12 cellular contexts compared by ENCODE assay signal in the genomic region with DNA sequence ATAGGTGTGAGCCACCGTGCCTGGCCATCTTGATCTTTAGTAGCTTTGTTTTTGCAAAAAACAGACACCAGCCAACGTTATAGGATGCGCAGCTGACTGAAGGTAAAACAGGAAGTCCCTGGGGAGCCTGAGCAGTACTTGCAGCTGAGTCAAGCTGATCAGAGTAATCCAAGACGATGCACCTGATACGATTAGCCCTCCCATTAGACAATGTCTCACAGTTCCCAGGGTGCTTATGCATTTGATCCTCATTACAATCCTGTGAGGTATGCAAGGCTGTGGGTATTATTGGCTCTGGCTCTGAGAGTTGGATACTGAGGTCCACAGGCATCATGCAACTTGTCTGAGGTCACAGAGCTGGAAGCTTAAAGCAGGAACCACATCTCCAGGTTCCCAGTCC. TPM values are rescaled to one million over a fixed set of nuclear protein-coding genes. Genes with fewer than 3 reads are reported as not detected.
DNase-seq lines count a peak whose midpoint lies in the region; ATAC-seq and TF ChIP-seq lines count a peak whose summit lies in the region.
"Had no signal": no experiment of that assay in that cellular context is flagged by ENCODE, and none has a peak within 500 bp of the region (broad histone marks: within the 10 kb centered on the region; RNA-seq: fewer than 3 reads in every experiment).

No MANE protein-coding gene starts in this region.

- H3K9me3 Mint-ChIP-seq in activated CD4-positive, alpha-beta T cell treated with anti-CD3 and anti-CD28 coated beads, Interleukin-2, amount 10 ng/mL, durations not matched to agents 7 days and 5 days = no peaks in the 10 kb centered on the region
- no peaks in the 10 kb centered on the region for H3K9me3 Mint-ChIP-seq in naive thymus-derived CD4-positive, alpha-beta T cell
- H3K9me3 Mint-ChIP-seq: central memory CD8-positive, alpha-beta T cell had no signal

- peak; percentile 38 for ATAC-seq in naive thymus-derived CD4-positive, alpha-beta T cell
- ATAC-seq in mucosa of descending colon = no peak

- peaks cover 0 to 6% of the 10 kb centered on the region in 2 donors for H3K4me1 ChIP-seq in naive thymus-derived CD4-positive, alpha-beta T cell (ENCODE audit: control insufficient read depth in 2 of 2, insufficient read depth in 2 of 2, low read length in 2 of 2)
- no peaks in the 10 kb centered on the region for H3K4me1 ChIP-seq in mucosa of descending colon (ENCODE audit: low read depth)

- no peaks in the 10 kb centered on the region for H3K27me3 Mint-ChIP-seq in activated CD4-positive, alpha-beta T cell treated with anti-CD3 and anti-CD28 coated beads, Interleukin-2, amount 10 ng/mL, durations not matched to agents 7 days and 5 days
- H3K27me3 Mint-ChIP-seq in naive thymus-derived CD4-positive, alpha-beta T cell = peaks cover 0 to 3% (median 0%) of the 10 kb centered on the region in 5 donors

- no peaks in the 10 kb centered on the region for H3K36me3 Mint-ChIP-seq in activated CD4-positive, alpha-beta T cell treated with anti-CD3 and anti-CD28 coated beads, Interleukin-2, amount 10 ng/mL, durations not matched to agents 7 days and 5 days (ENCODE audit: low read depth)
- H3K36me3 Mint-ChIP-seq in naive thymus-derived CD4-positive, alpha-beta T cell = peaks cover 0 to 9% (median 0%) of the 10 kb centered on the region in 5 donors

- H3K36me3 ChIP-seq in naive thymus-derived CD4-positive, alpha-beta T cell (ENCODE audit: control insufficient read depth in 2 of 3, insufficient read depth in 3 of 3, low read length in 3 of 3) = peaks cover 0 to 1% (median 0%) of the 10 kb centered on the region in 3 experiments
- H3K36me3 ChIP-seq in mucosa of descending colon (ENCODE audit: low read depth) = no peaks in the 10 kb centered on the region
- H3K36me3 ChIP-seq: transverse colon had no signal

- CTCF ChIA-PET in activated CD4-positive, alpha-beta T cell treated with anti-CD3 and anti-CD28 coated beads, Interleukin-2, amount 10 ng/mL, durations not matched to agents 7 days and 5 days (lab: Charles Lee) = interaction anchor here (0.6 to 2.4 kb wide), 5 partner anchors 16 to 574 kb away, joined by 3 to 7 read pairs (median 4); no protein-coding TSS in a partner anchor
- CTCF ChIA-PET in naive thymus-derived CD4-positive, alpha-beta T cell (lab: Charles Lee) = interaction anchor here (0.7 to 2.5 kb wide), 5 partner anchors 14 to 77 kb away, joined by 3 to 12 read pairs (median 6); no protein-coding TSS in a partner anchor

- H3K27me3 ChIP-seq in naive thymus-derived CD4-positive, alpha-beta T cell (ENCODE audit: control insufficient read depth in 2 of 2, insufficient read depth in 2 of 2, low read length in 2 of 2) = no peaks in the 10 kb centered on the region
- H3K27me3 ChIP-seq: transverse colon had no signal

- H3K4me3 Mint-ChIP-seq in activated CD4-positive, alpha-beta T cell treated with anti-CD3 and anti-CD28 coated beads, Interleukin-2, amount 10 ng/mL, durations not matched to agents 7 days and 5 days = no peak overlapping the region
- no peak overlapping the region for H3K4me3 Mint-ChIP-seq in naive thymus-derived CD4-positive, alpha-beta T cell
- H3K4me3 Mint-ChIP-seq: central memory CD8-positive, alpha-beta T cell had no signal

- intact Hi-C loops in naive thymus-derived CD4-positive, alpha-beta T cell (cut with micrococcal nuclease) = loop anchor here in 1 of 2 donors (2.0 kb wide), 1 partner anchor 24 kb away; no protein-coding TSS in a partner anchor
- intact Hi-C loops in mucosa of descending colon (cut with DNase I, micrococcal nuclease) = no loop called here

- no peak for TF ChIP-seq CTCF in mucosa of descending colon (IDR thresholded peaks at IDR 0.05)
- TF ChIP-seq CTCF in coronary artery (IDR thresholded peaks at IDR 0.05) = no peak

- H3K4me1 Mint-ChIP-seq in activated CD4-positive, alpha-beta T cell treated with anti-CD3 and anti-CD28 coated beads, Interleukin-2, amount 10 ng/mL, durations not matched to agents 7 days and 5 days = peaks cover 7% of the 10 kb centered on the region
- peaks cover 0 to 7% (median 5%) of the 10 kb centered on the region in 7 donors for H3K4me1 Mint-ChIP-seq in naive thymus-derived CD4-positive, alpha-beta T cell
- H3K4me1 Mint-ChIP-seq: central memory CD8-positive, alpha-beta T cell had no signal

- no peaks in the 10 kb centered on the region for H3K9me3 ChIP-seq in naive thymus-derived CD4-positive, alpha-beta T cell (ENCODE audit: control insufficient read depth in 2 of 3, low read length in 3 of 3)
- no peaks in the 10 kb centered on the region for H3K9me3 ChIP-seq in mucosa of descending colon
- H3K9me3 ChIP-seq: transverse colon had no signal

- no peak overlapping the region for H3K27ac Mint-ChIP-seq in activated CD4-positive, alpha-beta T cell treated with anti-CD3 and anti-CD28 coated beads, Interleukin-2, amount 10 ng/mL, durations not matched to agents 7 days and 5 days
- peak overlapping the region in 6 of 9 donors; percentile 28 to 79 (median 40) for H3K27ac Mint-ChIP-seq in naive thymus-derived CD4-positive, alpha-beta T cell

- POLR2A ChIA-PET in activated CD4-positive, alpha-beta T cell treated with anti-CD3 and anti-CD28 coated beads, Interleukin-2, amount 10 ng/mL, durations not matched to agents 7 days and 5 days (lab: Charles Lee) = no interaction called here
- POLR2A ChIA-PET in naive thymus-derived CD4-positive, alpha-beta T cell (lab: Charles Lee) = interaction anchor here (0.6 to 1.5 kb wide), 5 partner anchors 10 to 521 kb away, joined by 3 to 6 read pairs (median 4); no protein-coding TSS in a partner anchor

- DNase-seq in activated CD4-positive, alpha-beta T cell treated with anti-CD3 and anti-CD28 coated beads, Interleukin-2, amount 10 ng/mL, durations not matched to agents 7 days and 5 days = peak; percentile 13
- DNase-seq in activated CD4-positive, alpha-beta T cell treated with anti-CD3 and anti-CD28 coated beads for 48 hours = no peak
- DNase-seq in NCI-H146 (lab: John Stamatoyannopoulos, UW) (peak; percentile 92), RPMI8226 (peak; percentile 67), UCSD-AML1 (lab: John Stamatoyannopoulos, UW; ENCODE audit: unreplicated experiment) (no peak), mucosa of descending colon (no peak), coronary artery (ENCODE audit: low spot score) (no peak)
- peak in 3 of 9 donors; percentile 18 to 28 (median 23) for DNase-seq in naive thymus-derived CD4-positive, alpha-beta T cell
- DNase-seq: GM23248, transverse colon had no signal

- no peak overlapping the region for H3K4me3 ChIP-seq in naive thymus-derived CD4-positive, alpha-beta T cell (ENCODE audit: low read length)
- H3K4me3 ChIP-seq in mucosa of descending colon (no peak overlapping the region), coronary artery (no peak overlapping the region)
- H3K4me3 ChIP-seq: GM23248, transverse colon had no signal

- no peak overlapping the region for H3K27ac ChIP-seq in naive thymus-derived CD4-positive, alpha-beta T cell (ENCODE audit: low read depth, low read length)
- no peak overlapping the region for H3K27ac ChIP-seq in coronary artery
- H3K27ac ChIP-seq: GM23248, transverse colon, VCaP had no signal

RNA-seq across cellular contexts. Expression of gene KRT18, which starts 8.1 kb away (rescaled TPM):
- 1 to 10 TPM in 1 of 2 experiments, under 1 TPM in 1; 0.65 to 1.3 TPM for total RNA-seq in activated CD4-positive, alpha-beta T cell treated with anti-CD3 and anti-CD28 coated beads, Interleukin-2, amount 10 ng/mL, durations not matched to agents 7 days and 5 days
- 10 to 100 TPM in 3 of 5 experiments, 1 to 10 TPM in 1, under 1 TPM in 1; 0.46 to 12.0 (median 10.1) TPM for total RNA-seq in naive thymus-derived CD4-positive, alpha-beta T cell
- 10 to 100 TPM; 14.1 to 23.1 TPM for polyA plus RNA-seq in naive thymus-derived CD4-positive, alpha-beta T cell
- 1,000 to 10,000 TPM in 1 of 3 donors, 100 to 1,000 TPM in 2; 296 to 1,063 (median 953) TPM for total RNA-seq in mucosa of descending colon

RNA-seq across cellular contexts. Expression of gene EIF4B, which starts 49.3 kb away (rescaled TPM):
- 100 to 1,000 TPM; 385 to 474 TPM for total RNA-seq in activated CD4-positive, alpha-beta T cell treated with anti-CD3 and anti-CD28 coated beads, Interleukin-2, amount 10 ng/mL, durations not matched to agents 7 days and 5 days
- 100 to 1,000 TPM; 380 to 919 (median 833) TPM for total RNA-seq in naive thymus-derived CD4-positive, alpha-beta T cell
- 100 to 1,000 TPM; 134 to 145 TPM for polyA plus RNA-seq in naive thymus-derived CD4-positive, alpha-beta T cell
- total RNA-seq in mucosa of descending colon = 100 to 1,000 TPM; 341 to 535 (median 345) TPM

RNA-seq across cellular contexts. Expression of gene KRT8, which starts 52.1 kb away (rescaled TPM):
- under 1 TPM; 0.15 to 0.57 TPM for total RNA-seq in activated CD4-positive, alpha-beta T cell treated with anti-CD3 and anti-CD28 coated beads, Interleukin-2, amount 10 ng/mL, durations not matched to agents 7 days and 5 days
- total RNA-seq in naive thymus-derived CD4-positive, alpha-beta T cell = under 1 TPM in 4 of 5 experiments, not detected in 1; 0.15 to 0.62 (median 0.59) TPM
- under 1 TPM in 1 of 2 donors, not detected in 1; 0.09 TPM for polyA plus RNA-seq in naive thymus-derived CD4-positive, alpha-beta T cell
- total RNA-seq in mucosa of descending colon = 1,000 to 10,000 TPM; 1,334 to 4,222 (median 3,664) TPM

Comparison
In these comparisons a context has a peak if more than half of its experiments do, and no peak if none do; other contexts are left out.
1. DNase-seq: peak in activated CD4-positive, alpha-beta T cell treated with anti-CD3 and anti-CD28 coated beads, Interleukin-2, amount 10 ng/mL, durations not matched to agents 7 days and 5 days (single experiment), NCI-H146 (single experiment) and RPMI8226 (single experiment); none in activated CD4-positive, alpha-beta T cell treated with anti-CD3 and anti-CD28 coated beads for 48 hours (single experiment), UCSD-AML1 (single experiment), mucosa of descending colon (0 of 3) and coronary artery (single experiment).
2. RNA of gene KRT18, which starts 8.1 kb away (total RNA-seq): 296 to 1,063 TPM in mucosa of descending colon; 0.46 to 12.0 TPM in naive thymus-derived CD4-positive, alpha-beta T cell and 0.65 to 1.3 TPM in activated CD4-positive, alpha-beta T cell treated with anti-CD3 and anti-CD28 coated beads, Interleukin-2, amount 10 ng/mL, durations not matched to agents 7 days and 5 days; every median in the first group is over 10 times any median in the second.
3. RNA of gene KRT8, which starts 52.1 kb away (total RNA-seq): 1,334 to 4,222 TPM in mucosa of descending colon; 0.15 to 0.57 TPM in activated CD4-positive, alpha-beta T cell treated with anti-CD3 and anti-CD28 coated beads, Interleukin-2, amount 10 ng/mL, durations not matched to agents 7 days and 5 days and 0.15 to 0.62 TPM in naive thymus-derived CD4-positive, alpha-beta T cell; every median in the first group is over 100 times any median in the second.